Comparison of ENCODE assay signal across 8 cellular contexts in the genomic region with DNA sequence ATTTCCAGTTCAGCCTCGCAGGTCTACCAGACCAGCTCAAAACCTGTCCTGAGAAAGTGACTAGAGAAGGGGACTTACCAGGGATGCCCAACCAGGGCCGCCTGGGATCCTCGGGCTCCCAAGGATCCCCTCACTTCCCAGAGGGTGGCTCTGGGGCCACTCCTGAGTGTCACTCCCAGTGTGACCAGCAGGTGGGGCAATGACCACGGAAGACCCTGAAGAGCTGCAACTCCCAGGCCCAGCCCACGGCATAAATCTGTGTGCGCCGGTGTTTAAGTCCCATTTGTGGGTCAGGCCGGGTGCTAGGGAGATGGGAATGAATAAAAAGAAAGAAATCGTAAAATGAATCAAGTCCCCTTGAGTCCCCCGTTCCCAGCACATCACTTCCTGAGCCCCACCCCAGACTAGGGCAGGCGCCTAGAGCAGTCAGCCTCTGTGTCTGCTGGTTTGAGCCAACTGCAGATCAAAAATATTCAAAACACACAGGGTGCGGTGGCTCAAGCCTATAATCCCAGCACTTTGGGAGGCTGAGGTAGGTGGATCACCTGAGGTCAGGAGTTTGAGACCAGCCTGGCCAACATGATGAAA. TPM values are rescaled to one million over a fixed set of nuclear protein-coding genes. Genes with fewer than 3 reads are reported as not detected.
A peak's percentile ranks its signal among the peaks of the same experiment; 100 is the strongest.
DNase-seq lines count a peak whose midpoint lies in the region; ATAC-seq and TF ChIP-seq lines count a peak whose summit lies in the region.

No MANE protein-coding gene starts in this region.

- TF ChIP-seq CTCF in epithelial cell of proximal tubule (conservative IDR thresholded peaks at IDR 0.05; ENCODE audit: low read depth, low read length): peak; percentile 89

- H3K27me3 ChIP-seq in NT2/D1 (ENCODE audit: insufficient read depth, insufficient read length): peaks cover 3% of the 10 kb centered on the region

- H3K36me3 ChIP-seq in NT2/D1 (ENCODE audit: insufficient read depth, insufficient read length, low read length): peaks cover 17% of the 10 kb centered on the region

- ATAC-seq in naive thymus-derived CD8-positive, alpha-beta T cell: peak; percentile 47 to 49
- no peak for ATAC-seq in GM19035 (IDR thresholded peaks at IDR 0.05; ENCODE audit: unreplicated experiment)

- peak overlapping the region; percentile 80 to 92 (median 86) for H3K27ac Mint-ChIP-seq in naive thymus-derived CD8-positive, alpha-beta T cell

- peaks cover 0 to 16% (median 4%) of the 10 kb centered on the region in 3 donors for H3K36me3 Mint-ChIP-seq in naive thymus-derived CD8-positive, alpha-beta T cell

- no peaks in the 10 kb centered on the region for H3K27me3 Mint-ChIP-seq in naive thymus-derived CD8-positive, alpha-beta T cell

- H3K4me1 Mint-ChIP-seq in naive thymus-derived CD8-positive, alpha-beta T cell: peaks cover 36 to 81% (median 76%) of the 10 kb centered on the region in 4 donors

- no peaks in the 10 kb centered on the region for H3K9me3 ChIP-seq in NT2/D1 (ENCODE audit: insufficient read depth, low read length)

- H3K4me1 ChIP-seq in NT2/D1 (ENCODE audit: insufficient read depth, insufficient read length): peaks cover 11% of the 10 kb centered on the region

- peak overlapping the region in 9 of 10 donors; percentile 8 to 76 (median 61) for H3K4me3 Mint-ChIP-seq in naive thymus-derived CD8-positive, alpha-beta T cell

- H3K4me3 ChIP-seq in NT2/D1 (ENCODE audit: insufficient read length, low read depth) (no peak overlapping the region), epithelial cell of proximal tubule (ENCODE audit: low read depth, low read length) (no peak overlapping the region)

- peak; percentile 91 for DNase-seq in DMS 273 (lab: John Stamatoyannopoulos, UW; ENCODE audit: unreplicated experiment)
- DNase-seq in HS-5 (ENCODE audit: low read depth): peak; percentile 38
- DNase-seq in NT2/D1 (ENCODE audit: low read depth, low spot score): peak; percentile 48
- peak; percentile 83 for DNase-seq in activated CD8-positive, alpha-beta memory T cell treated with anti-CD3 and anti-CD28 coated beads, Interleukin-2, amount 50 U/mL, for 4 hours
- no peak for DNase-seq in epithelial cell of proximal tubule (ENCODE audit: low read depth)
- DNase-seq in naive thymus-derived CD8-positive, alpha-beta T cell: peak; percentile 64 to 88 (median 79)
- DNase-seq in stimulated activated naive CD4-positive, alpha-beta T cell treated with Interleukin-2 at 50 U/mL for 16 hours (lab: John Stamatoyannopoulos, UW): peak; percentile 73

- POLR2A ChIA-PET in naive thymus-derived CD8-positive, alpha-beta T cell (lab: Charles Lee): interaction anchor here (0.6 to 1.8 kb wide), 5 partner anchors 13 to 49 kb away, joined by 3 to 6 read pairs (median 3); partner anchors contain the start of gene CALM3

- H3K9me3 Mint-ChIP-seq in naive thymus-derived CD8-positive, alpha-beta T cell: no peaks in the 10 kb centered on the region

- peak overlapping the region; percentile 32 for H3K9ac ChIP-seq in NT2/D1 (ENCODE audit: insufficient read length, low read depth)

RNA-seq across cellular contexts. Expression of gene PTGIR, which starts 10.7 kb away (rescaled TPM):
- total RNA-seq in epithelial cell of proximal tubule: 0.07 and 0.58 TPM in 2 replicates
- under 1 TPM in 1 of 2 experiments, not detected in 1; 0.25 TPM for total RNA-seq in naive thymus-derived CD8-positive, alpha-beta T cell
- 1 to 10 TPM in 1 of 3 donors, under 1 TPM in 2; 0.12 to 2.8 (median 0.55) TPM for polyA plus RNA-seq in naive thymus-derived CD8-positive, alpha-beta T cell

RNA-seq across cellular contexts. Expression of gene CALM3, which starts 13.1 kb away (rescaled TPM):
- total RNA-seq in epithelial cell of proximal tubule: 181 and 304 TPM in 2 replicates
- total RNA-seq in naive thymus-derived CD8-positive, alpha-beta T cell: 100 to 1,000 TPM; 185 to 190 TPM
- 100 to 1,000 TPM; 188 to 221 (median 214) TPM for polyA plus RNA-seq in naive thymus-derived CD8-positive, alpha-beta T cell

RNA-seq across cellular contexts. Expression of gene GNG8, which starts 21.8 kb away (rescaled TPM):
- not detected in 2 replicates for total RNA-seq in epithelial cell of proximal tubule
- total RNA-seq in naive thymus-derived CD8-positive, alpha-beta T cell: not detected
- polyA plus RNA-seq in naive thymus-derived CD8-positive, alpha-beta T cell: not detected

RNA-seq across cellular contexts. Expression of gene DACT3, which starts 46.8 kb away (rescaled TPM):
- not detected in 2 replicates for total RNA-seq in epithelial cell of proximal tubule
- under 1 TPM in 1 of 2 experiments, not detected in 1; 0.13 TPM for total RNA-seq in naive thymus-derived CD8-positive, alpha-beta T cell
- polyA plus RNA-seq in naive thymus-derived CD8-positive, alpha-beta T cell: under 1 TPM in 1 of 3 donors, not detected in 2; 0.13 TPM
